In genomic region chr20:53915459-53916172, GRCh38 we compare ENCODE assay signal across 8 cellular contexts.
A peak's percentile ranks its signal among the peaks of the same experiment; 100 is the strongest.
DNase-seq lines count a peak whose midpoint lies in the region; ATAC-seq and TF ChIP-seq lines count a peak whose summit lies in the region.

No MANE protein-coding gene starts in this region.

- no peaks in the 10 kb centered on the region for H3K79me2 ChIP-seq in neural progenitor cell (ENCODE audit: low read depth)

- peaks cover 10% of the 10 kb centered on the region for H3K27me3 Mint-ChIP-seq in neural progenitor cell (ENCODE audit: insufficient read depth, low read depth)

- DNase-seq in DMS 273 treated with DMSO at 0.1 percent for 48 hours (lab: John Stamatoyannopoulos, UW): peak; percentile 59
- DNase-seq in SHP77 (lab: John Stamatoyannopoulos, UW): peak; percentile 71 to 82
- peak; percentile 97 for DNase-seq in activated effector memory CD4-positive, alpha-beta T cell treated with anti-CD3 and anti-CD28 coated beads, Interleukin-2, amount 50 U/mL, for 16 hours
- peak; percentile 93 for DNase-seq in fibroblast of villous mesenchyme (ENCODE audit: low read depth)
- peak; percentile 91 for DNase-seq in neural progenitor cell (ENCODE audit: low spot score)
- DNase-seq in stomach: peak; percentile 97

- no peak for TF ChIP-seq EP300 in stomach (IDR thresholded peaks at IDR 0.05)

- no peaks in the 10 kb centered on the region for H4K20me1 ChIP-seq in neural progenitor cell (ENCODE audit: low read depth)

- peaks cover 10% of the 10 kb centered on the region for H3K9me3 Mint-ChIP-seq in neural progenitor cell

- peaks cover 48% of the 10 kb centered on the region for H3K4me1 Mint-ChIP-seq in neural progenitor cell

- H2AFZ ChIP-seq in neural progenitor cell (replicated peaks): peak overlapping the region; percentile 88

- 0 to 1% (median 0%) methylated on average over 22 of the region's 22 CpGs for WGBS in stomach, 5 donors

- H3K36me3 ChIP-seq in neural progenitor cell (no peaks in the 10 kb centered on the region), stomach (no peaks in the 10 kb centered on the region)

- intact Hi-C loops in stomach (cut with DNase I; ENCODE audit: low total_unique reads): loop anchor here (10.0 kb wide), 1 partner anchor 341 kb away; no protein-coding TSS in a partner anchor

- H3K27ac ChIP-seq in neural progenitor cell (no peak overlapping the region), stomach (peak overlapping the region; percentile 83 to 89 (median 88))

- H3K27ac Mint-ChIP-seq in neural progenitor cell: peak overlapping the region; percentile 98

- H3K27me3 ChIP-seq in neural progenitor cell (no peaks in the 10 kb centered on the region), stomach (no peaks in the 10 kb centered on the region)

- peaks cover 37% of the 10 kb centered on the region for H3K4me1 ChIP-seq in neural progenitor cell
- H3K4me1 ChIP-seq in stomach: peaks cover 15 to 39% (median 31%) of the 10 kb centered on the region in 4 donors

- H3K9ac ChIP-seq in neural progenitor cell: no peak overlapping the region

- peak overlapping the region; percentile 88 for H3K4me3 Mint-ChIP-seq in neural progenitor cell

- peak overlapping the region; percentile 62 for H3K4me3 ChIP-seq in fibroblast of villous mesenchyme (ENCODE audit: low read depth, low read length)
- H3K4me3 ChIP-seq in neural progenitor cell: peak overlapping the region; percentile 57
- peak overlapping the region; percentile 54 to 68 (median 58) for H3K4me3 ChIP-seq in stomach

- peaks cover 19% of the 10 kb centered on the region for H3F3A ChIP-seq in neural progenitor cell (ENCODE audit: low read depth)

- ATAC-seq in GM21576 (IDR thresholded peaks at IDR 0.05; ENCODE audit: unreplicated experiment): peak; percentile 41

- H3K9me3 ChIP-seq in neural progenitor cell (ENCODE audit: low read depth) (no peaks in the 10 kb centered on the region), stomach (no peaks in the 10 kb centered on the region)

- TF ChIP-seq POLR2A in stomach (IDR thresholded peaks at IDR 0.05): no peak

- TF ChIP-seq CTCF in LNCAP (IDR thresholded peaks at IDR 0.05) (peak; percentile 91), fibroblast of villous mesenchyme (IDR thresholded peaks at IDR 0.05; ENCODE audit: insufficient read depth, low read depth, low read length) (peak; percentile 84), neural progenitor cell (IDR thresholded peaks at IDR 0.05) (peak; percentile 97), stomach (IDR thresholded peaks at IDR 0.05) (peak in 6 of 7 experiments; percentile 62 to 96 (median 93))

- peak overlapping the region; percentile 81 for H3K4me2 ChIP-seq in neural progenitor cell

- no peaks in the 10 kb centered on the region for H3K36me3 Mint-ChIP-seq in neural progenitor cell
